8 cellular contexts compared by ENCODE assay signal in genomic region chr9:34701023-34701768, GRCh38. TPM values are rescaled to one million over a fixed set of nuclear protein-coding genes. Genes with fewer than 3 reads are reported as not detected.
DNase-seq lines count a peak whose midpoint lies in the region; ATAC-seq lines count a peak whose summit lies in the region.

No MANE protein-coding gene starts in this region.

- peak; percentile 71 for ATAC-seq in HG03354 (IDR thresholded peaks at IDR 0.05; ENCODE audit: poor library complexity, severe bottlenecking, unreplicated experiment)
- peak; percentile 94 for ATAC-seq in esophagus mucosa
- no peak for ATAC-seq in GM18520 (IDR thresholded peaks at IDR 0.05; ENCODE audit: unreplicated experiment)

- DNase-seq in DMS153 treated with DMSO at 0.1 percent for 48 hours (lab: John Stamatoyannopoulos, UW; ENCODE audit: unreplicated experiment): peak; percentile 4
- DNase-seq in NOMO-1 treated with DMSO at 0.1 percent for 48 hours (lab: John Stamatoyannopoulos, UW; ENCODE audit: unreplicated experiment): peak; percentile 55
- peak; percentile 81 for DNase-seq in activated T-cell treated with anti-CD3 and anti-CD28 coated beads, Interleukin-2, amount 50 U/mL, for 1 hour
- DNase-seq in mucosa of gallbladder (ENCODE audit: low spot score): peak; percentile 62
- DNase-seq in stimulated activated CD8-positive, alpha-beta memory T cell treated with anti-CD3 and anti-CD28 coated beads, Interleukin-2, amount 100 ng/mL, for 1 hour (ENCODE audit: low read depth in 2 of 2): peak; percentile 41 to 58

RNA-seq across cellular contexts. Expression of gene CCL21, which starts 8.7 kb away (rescaled TPM):
- 18.5 TPM for total RNA-seq in esophagus mucosa
- total RNA-seq in mucosa of gallbladder: 30.2 TPM

RNA-seq across cellular contexts. Expression of gene CCL19, which starts 10.1 kb away (rescaled TPM):
- total RNA-seq in esophagus mucosa (5.1 TPM), mucosa of gallbladder (4.1 TPM)

RNA-seq across cellular contexts. Expression of gene CCL27, which starts 38.7 kb away (rescaled TPM):
- total RNA-seq in esophagus mucosa (0.20 TPM), mucosa of gallbladder (not detected)

RNA-seq across cellular contexts. Expression of gene IL11RA, which starts 49.2 kb away (rescaled TPM):
- total RNA-seq in esophagus mucosa (4.0 TPM), mucosa of gallbladder (37.0 TPM)

RNA-seq across cellular contexts. Expression of gene GALT, which starts 54.7 kb away (rescaled TPM):
- total RNA-seq in esophagus mucosa (14.6 TPM), mucosa of gallbladder (63.6 TPM)

Comparison
In these comparisons a context has a peak if more than half of its experiments do, and no peak if none do; other contexts are left out.
1. DNase-seq: peak in every context shown above with its lines; median percentile 81 in activated T-cell treated with anti-CD3 and anti-CD28 coated beads, Interleukin-2, amount 50 U/mL, for 1 hour; 62 in mucosa of gallbladder; 55 in NOMO-1 treated with DMSO at 0.1 percent for 48 hours; 50 in stimulated activated CD8-positive, alpha-beta memory T cell treated with anti-CD3 and anti-CD28 coated beads, Interleukin-2, amount 100 ng/mL, for 1 hour; 4 in DMS153 treated with DMSO at 0.1 percent for 48 hours.